Comparison of ENCODE assay signal across 1 cellular context in genomic region chr2:249538-250042, GRCh38.
TF ChIP-seq lines count a peak whose summit lies in the region.

No MANE protein-coding gene starts in this region.

TF ChIP-seq in HepG2, 621 proteins besides CTCF, POLR2A, EP300 and RAD21 (continued from another document and continues in another):
- TF ChIP-seq HMG20B (CRISPR knock-in tag; conservative IDR thresholded peaks at IDR 0.05): peak; percentile 89
- no peak for TF ChIP-seq ZNF251 (CRISPR knock-in tag; IDR thresholded peaks at IDR 0.05)
- TF ChIP-seq NCOR1 (IDR thresholded peaks at IDR 0.05; ENCODE audit: borderline replicate concordance, low read length): peak; percentile 94; the same call in 1 of the 2 replicates
- peak; percentile 90 for TF ChIP-seq SKI (IDR thresholded peaks at IDR 0.05; ENCODE audit: partially characterized antibody)
- peak; percentile 92 for TF ChIP-seq ZSCAN29 (CRISPR knock-in tag; conservative IDR thresholded peaks at IDR 0.05)
- TF ChIP-seq ZNF570 (CRISPR knock-in tag; IDR thresholded peaks at IDR 0.05; ENCODE audit: borderline replicate concordance): no peak
- no peak for TF ChIP-seq SOX6 (IDR thresholded peaks at IDR 0.05)
- peak; percentile 100 for TF ChIP-seq SOX6 (CRISPR knock-in tag; IDR thresholded peaks at IDR 0.05)
- no peak for TF ChIP-seq MTA3 (CRISPR knock-in tag; IDR thresholded peaks at IDR 0.05)
- TF ChIP-seq HNRNPH1 (optimal IDR thresholded peaks at IDR 0.05; ENCODE audit: low read depth, low read length): no peak
- no peak for TF ChIP-seq ZNF512 (CRISPR knock-in tag; IDR thresholded peaks at IDR 0.05)
- TF ChIP-seq AFF4 (CRISPR knock-in tag; IDR thresholded peaks at IDR 0.05): no peak; the same call in 1 of the 2 replicates
- TF ChIP-seq RBM22 (optimal IDR thresholded peaks at IDR 0.05; ENCODE audit: low read length): no peak
- TF ChIP-seq KLF12 (CRISPR knock-in tag; IDR thresholded peaks at IDR 0.05; ENCODE audit: borderline replicate concordance): no peak
- TF ChIP-seq ZNF17 (CRISPR knock-in tag; IDR thresholded peaks at IDR 0.05): no peak
- peak; percentile 56; the same call in 1 of the 2 replicates for TF ChIP-seq ZSCAN31 (CRISPR knock-in tag; IDR thresholded peaks at IDR 0.05; ENCODE audit: low read depth)
- TF ChIP-seq AGO1 (IDR thresholded peaks at IDR 0.05; ENCODE audit: low read depth, low read length, poor library complexity, severe bottlenecking): no peak
- no peak for TF ChIP-seq PLSCR1 (CRISPR knock-in tag; IDR thresholded peaks at IDR 0.05; ENCODE audit: borderline replicate concordance)
- TF ChIP-seq MATR3 (CRISPR knock-in tag; IDR thresholded peaks at IDR 0.05): no peak
- TF ChIP-seq ZNF777 (CRISPR knock-in tag; IDR thresholded peaks at IDR 0.05): no peak
- TF ChIP-seq HINFP (CRISPR knock-in tag; IDR thresholded peaks at IDR 0.05; ENCODE audit: low read depth): peak; percentile 77
- no peak for TF ChIP-seq ZSCAN20 (CRISPR knock-in tag; IDR thresholded peaks at IDR 0.05; ENCODE audit: borderline replicate concordance)
- TF ChIP-seq ZNF672 (CRISPR knock-in tag; IDR thresholded peaks at IDR 0.05): no peak
- TF ChIP-seq ZSCAN5A (CRISPR knock-in tag; IDR thresholded peaks at IDR 0.05; ENCODE audit: borderline replicate concordance): peak; percentile 76; the same call in 1 of the 2 replicates
- no peak for TF ChIP-seq ZNF879 (CRISPR knock-in tag; IDR thresholded peaks at IDR 0.05)
- TF ChIP-seq ZNF562 (CRISPR knock-in tag; IDR thresholded peaks at IDR 0.05; ENCODE audit: borderline replicate concordance): no peak
- TF ChIP-seq PHF5A (CRISPR knock-in tag; IDR thresholded peaks at IDR 0.05; ENCODE audit: low read depth, unreplicated experiment): peak; percentile 65
- TF ChIP-seq TCF7 (IDR thresholded peaks at IDR 0.05; ENCODE audit: low read depth): peak; percentile 93
- peak; percentile 97 for TF ChIP-seq PAXIP1 (CRISPR knock-in tag; conservative IDR thresholded peaks at IDR 0.05)
- peak; percentile 13; the same call in 1 of the 2 replicates for TF ChIP-seq SMC3 (IDR thresholded peaks at IDR 0.05; ENCODE audit: low read length)
- peak; percentile 70 for TF ChIP-seq MED8 (CRISPR knock-in tag; IDR thresholded peaks at IDR 0.05; ENCODE audit: insufficient replicate concordance)
- TF ChIP-seq U2AF2 (IDR thresholded peaks at IDR 0.05; ENCODE audit: low read depth, low read length): no peak
- TF ChIP-seq MTF1 (CRISPR knock-in tag; IDR thresholded peaks at IDR 0.05): no peak
- TF ChIP-seq ZNF282 (IDR thresholded peaks at IDR 0.05; ENCODE audit: partially characterized antibody): no peak
- no peak for TF ChIP-seq ADNP (CRISPR knock-in tag; IDR thresholded peaks at IDR 0.05)
- TF ChIP-seq ARID3A (IDR thresholded peaks at IDR 0.05; ENCODE audit: low read depth, low read length): peak; percentile 62; the same call in 1 of the 2 replicates
- peak; percentile 79 for TF ChIP-seq BORCS8-MEF2B (CRISPR knock-in tag; IDR thresholded peaks at IDR 0.05)
- peak; percentile 61 for TF ChIP-seq HNF1A (IDR thresholded peaks at IDR 0.05; ENCODE audit: low read depth)
- peak; percentile 82 for TF ChIP-seq HNF1A (CRISPR knock-in tag; IDR thresholded peaks at IDR 0.05; ENCODE audit: borderline replicate concordance)
- no peak for TF ChIP-seq AGO2 (optimal IDR thresholded peaks at IDR 0.05; ENCODE audit: low read depth, low read length)
- TF ChIP-seq ZFX (CRISPR knock-in tag; IDR thresholded peaks at IDR 0.05; ENCODE audit: low read depth): peak; percentile 93
